10 cellular contexts compared by ENCODE assay signal in the genomic region with DNA sequence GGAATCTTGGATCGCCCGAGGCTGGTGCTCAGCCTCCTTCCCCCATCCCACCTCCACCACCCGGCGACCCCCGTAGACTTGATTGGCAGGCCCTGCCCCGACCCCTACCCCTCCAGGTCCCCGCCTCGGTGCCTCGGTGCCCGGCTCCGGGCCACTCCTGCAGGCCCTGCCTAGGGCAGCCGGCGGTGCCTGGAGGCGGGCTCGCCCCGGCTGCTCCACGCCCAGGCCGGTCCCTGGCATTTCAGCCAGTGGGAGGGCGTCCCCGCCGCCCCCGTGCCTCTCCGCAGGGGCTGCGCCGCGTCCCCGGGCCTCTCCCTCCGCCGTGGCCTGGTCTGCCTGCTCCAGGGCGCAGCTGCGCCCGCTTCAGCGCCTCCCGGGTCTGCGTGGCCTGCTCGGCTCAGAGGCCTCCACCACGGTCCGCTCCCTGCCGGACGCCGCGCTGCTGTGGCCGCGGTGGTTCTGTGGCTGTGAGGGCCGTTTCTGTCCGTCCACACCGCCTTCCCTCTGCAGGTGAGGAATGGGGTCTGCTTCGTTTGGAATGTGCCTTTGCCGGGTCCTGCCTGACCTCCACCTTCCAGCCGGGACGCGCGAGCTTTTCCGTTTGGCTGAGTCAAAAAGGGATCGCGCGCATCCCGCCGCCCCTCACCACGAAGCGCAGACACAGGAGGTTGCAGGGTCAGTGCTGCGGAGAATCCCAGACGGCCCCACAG. TPM values are rescaled to one million over a fixed set of nuclear protein-coding genes. Genes with fewer than 3 reads are reported as not detected.
A peak's percentile ranks its signal among the peaks of the same experiment; 100 is the strongest.
DNase-seq lines count a peak whose midpoint lies in the region; ATAC-seq and TF ChIP-seq lines count a peak whose summit lies in the region.
"Had no signal": no experiment of that assay in that cellular context is flagged by ENCODE, and none has a peak within 500 bp of the region (broad histone marks: within the 10 kb centered on the region; RNA-seq: fewer than 3 reads in every experiment).

No MANE protein-coding gene starts in this region.

- H3F3A ChIP-seq in neural cell (ENCODE audit: insufficient read depth, low read length, poor library complexity, severe bottlenecking): no peaks in the 10 kb centered on the region

- H3K36me3 Mint-ChIP-seq in WTC11: no peaks in the 10 kb centered on the region

- no peak overlapping the region for H3K9ac ChIP-seq in neural cell (ENCODE audit: low read length)

- peaks cover 15% of the 10 kb centered on the region for H3K4me1 Mint-ChIP-seq in WTC11

- no peaks in the 10 kb centered on the region for H3K9me3 Mint-ChIP-seq in WTC11
- H3K9me3 Mint-ChIP-seq: stimulated activated naive CD8-positive, alpha-beta T cell treated with anti-CD3 and anti-CD28 coated beads, Interleukin-15, Interleukin-2, amounts not matched to agents 100 ng/mL and 50 ng/mL, for 24 hours had no signal

- H3K36me3 ChIP-seq in neural cell (ENCODE audit: insufficient read depth, low read length) (no peaks in the 10 kb centered on the region), upper lobe of right lung (no peaks in the 10 kb centered on the region)
- H3K36me3 ChIP-seq: neutrophil had no signal

- POLR2A ChIA-PET in WTC11 (lab: Charles Lee): no interaction called here

- no peaks in the 10 kb centered on the region for H4K20me1 ChIP-seq in neural cell (ENCODE audit: insufficient read depth)

- intact Hi-C loops in Right ventricle myocardium superior (cut with DNase I): no loop called here
- intact Hi-C loops in upper lobe of right lung (cut with DNase I): no loop called here

- no peak for TF ChIP-seq EP300 in neural cell (conservative IDR thresholded peaks at IDR 0.05; ENCODE audit: poor library complexity, severe bottlenecking)

- peak overlapping the region; percentile 45 for H3K4me3 ChIP-seq in neural cell (ENCODE audit: low read length)
- peak overlapping the region; percentile 47 for H3K4me3 ChIP-seq in upper lobe of right lung

- no peak for TF ChIP-seq RAD21 in neural cell (conservative IDR thresholded peaks at IDR 0.05)

- no peaks in the 10 kb centered on the region for H3K9me3 ChIP-seq in neural cell (ENCODE audit: low read length)
- H3K9me3 ChIP-seq in upper lobe of right lung: no peaks in the 10 kb centered on the region
- H3K9me3 ChIP-seq: neutrophil had no signal

- H3K27me3 ChIP-seq in neural cell (ENCODE audit: insufficient read depth, low read depth, low read length) (peaks cover 46% of the 10 kb centered on the region), upper lobe of right lung (peaks cover 58% of the 10 kb centered on the region)

- ATAC-seq in WTC11: peak; percentile 47
- peak; percentile 88 for ATAC-seq in Right ventricle myocardium superior (ENCODE audit: poor library complexity)
- ATAC-seq in upper lobe of right lung: peak; percentile 62
- ATAC-seq in GM19395 (IDR thresholded peaks at IDR 0.05; ENCODE audit: unreplicated experiment): no peak
- no peak for ATAC-seq in GM18519 (IDR thresholded peaks at IDR 0.05; ENCODE audit: low FRiP score, unreplicated experiment)

- TF ChIP-seq CTCF in WTC11 (IDR thresholded peaks at IDR 0.05) (no peak), neural cell (IDR thresholded peaks at IDR 0.05; ENCODE audit: poor library complexity, severe bottlenecking) (no peak), upper lobe of right lung (IDR thresholded peaks at IDR 0.05) (no peak)

- H3K4me2 ChIP-seq in neural cell (ENCODE audit: low read length): no peak overlapping the region

- CTCF ChIA-PET in WTC11 (lab: Charles Lee): interaction anchor here (1.0 kb wide), 1 partner anchor 168 kb away, joined by 3 read pairs; no protein-coding TSS in a partner anchor

- H3K27me3 Mint-ChIP-seq in WTC11 (ENCODE audit: low read depth): peaks cover 16% of the 10 kb centered on the region

- no peak overlapping the region for H3K27ac ChIP-seq in neural cell (ENCODE audit: low read length)
- peak overlapping the region; percentile 51 for H3K27ac ChIP-seq in upper lobe of right lung
- H3K27ac ChIP-seq: neutrophil had no signal

- DNase-seq in WTC11 (ENCODE audit: low spot score) (peak; percentile 56), Right ventricle myocardium superior (peak; percentile 62), upper lobe of right lung (peak; percentile 66), DMS 273 (lab: John Stamatoyannopoulos, UW; ENCODE audit: unreplicated experiment) (no peak)
- DNase-seq: activated CD4-positive, alpha-beta T cell treated with anti-CD3 and anti-CD28 coated beads for 1 hour had no signal

- H3K4me1 ChIP-seq in upper lobe of right lung: no peaks in the 10 kb centered on the region

- H3K9me2 ChIP-seq in neural cell (ENCODE audit: insufficient read depth, low read length): no peaks in the 10 kb centered on the region

- H3K4me3 Mint-ChIP-seq in WTC11: peak overlapping the region; percentile 70
- H3K4me3 Mint-ChIP-seq: stimulated activated naive CD8-positive, alpha-beta T cell treated with anti-CD3 and anti-CD28 coated beads, Interleukin-15, Interleukin-2, amounts not matched to agents 100 ng/mL and 50 ng/mL, for 24 hours had no signal

- no peaks in the 10 kb centered on the region for H3K79me2 ChIP-seq in neural cell (replicated peaks; ENCODE audit: insufficient read depth, low read length)

- H2AFZ ChIP-seq in neural cell (ENCODE audit: low read depth, low read length): no peak overlapping the region

- no peak overlapping the region for H3K27ac Mint-ChIP-seq in WTC11
- H3K27ac Mint-ChIP-seq: stimulated activated naive CD8-positive, alpha-beta T cell treated with anti-CD3 and anti-CD28 coated beads, Interleukin-15, Interleukin-2, amounts not matched to agents 100 ng/mL and 50 ng/mL, for 24 hours had no signal

TF ChIP-seq in WTC11, 78 proteins besides CTCF, POLR2A, EP300 and RAD21 (continues in another document):
- TF ChIP-seq, protein P1, sequence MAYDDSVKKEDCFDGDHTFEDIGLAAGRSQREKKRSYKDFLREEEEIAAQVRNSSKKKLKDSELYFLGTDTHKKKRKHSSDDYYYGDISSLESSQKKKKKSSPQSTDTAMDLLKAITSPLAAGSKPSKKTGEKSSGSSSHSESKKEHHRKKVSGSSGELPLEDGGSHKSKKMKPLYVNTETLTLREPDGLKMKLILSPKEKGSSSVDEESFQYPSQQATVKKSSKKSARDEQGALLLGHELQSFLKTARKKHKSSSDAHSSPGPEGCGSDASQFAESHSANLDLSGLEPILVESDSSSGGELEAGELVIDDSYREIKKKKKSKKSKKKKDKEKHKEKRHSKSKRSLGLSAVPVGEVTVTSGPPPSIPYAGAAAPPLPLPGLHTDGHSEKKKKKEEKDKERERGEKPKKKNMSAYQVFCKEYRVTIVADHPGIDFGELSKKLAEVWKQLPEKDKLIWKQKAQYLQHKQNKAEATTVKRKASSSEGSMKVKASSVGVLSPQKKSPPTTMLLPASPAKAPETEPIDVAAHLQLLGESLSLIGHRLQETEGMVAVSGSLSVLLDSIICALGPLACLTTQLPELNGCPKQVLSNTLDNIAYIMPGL (CRISPR knock-in tag; IDR thresholded peaks at IDR 0.05): peak; percentile 61; the same call in 1 of the 2 replicates
- TF ChIP-seq, protein P2, sequence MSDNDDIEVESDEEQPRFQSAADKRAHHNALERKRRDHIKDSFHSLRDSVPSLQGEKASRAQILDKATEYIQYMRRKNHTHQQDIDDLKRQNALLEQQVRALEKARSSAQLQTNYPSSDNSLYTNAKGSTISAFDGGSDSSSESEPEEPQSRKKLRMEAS (CRISPR knock-in tag; IDR thresholded peaks at IDR 0.05): no peak

TF ChIP-seq in neural cell, 6 proteins besides CTCF, POLR2A, EP300 and RAD21:
- TF ChIP-seq EZH2 (IDR thresholded peaks at IDR 0.05; ENCODE audit: borderline replicate concordance, insufficient read depth, low read length, poor library complexity, severe bottlenecking): no peak
- no peak for TF ChIP-seq POLR2AphosphoS5 (IDR thresholded peaks at IDR 0.05)
- no peak for TF ChIP-seq MXI1 (conservative IDR thresholded peaks at IDR 0.05; ENCODE audit: poor library complexity, severe bottlenecking)
- TF ChIP-seq, protein P3, sequence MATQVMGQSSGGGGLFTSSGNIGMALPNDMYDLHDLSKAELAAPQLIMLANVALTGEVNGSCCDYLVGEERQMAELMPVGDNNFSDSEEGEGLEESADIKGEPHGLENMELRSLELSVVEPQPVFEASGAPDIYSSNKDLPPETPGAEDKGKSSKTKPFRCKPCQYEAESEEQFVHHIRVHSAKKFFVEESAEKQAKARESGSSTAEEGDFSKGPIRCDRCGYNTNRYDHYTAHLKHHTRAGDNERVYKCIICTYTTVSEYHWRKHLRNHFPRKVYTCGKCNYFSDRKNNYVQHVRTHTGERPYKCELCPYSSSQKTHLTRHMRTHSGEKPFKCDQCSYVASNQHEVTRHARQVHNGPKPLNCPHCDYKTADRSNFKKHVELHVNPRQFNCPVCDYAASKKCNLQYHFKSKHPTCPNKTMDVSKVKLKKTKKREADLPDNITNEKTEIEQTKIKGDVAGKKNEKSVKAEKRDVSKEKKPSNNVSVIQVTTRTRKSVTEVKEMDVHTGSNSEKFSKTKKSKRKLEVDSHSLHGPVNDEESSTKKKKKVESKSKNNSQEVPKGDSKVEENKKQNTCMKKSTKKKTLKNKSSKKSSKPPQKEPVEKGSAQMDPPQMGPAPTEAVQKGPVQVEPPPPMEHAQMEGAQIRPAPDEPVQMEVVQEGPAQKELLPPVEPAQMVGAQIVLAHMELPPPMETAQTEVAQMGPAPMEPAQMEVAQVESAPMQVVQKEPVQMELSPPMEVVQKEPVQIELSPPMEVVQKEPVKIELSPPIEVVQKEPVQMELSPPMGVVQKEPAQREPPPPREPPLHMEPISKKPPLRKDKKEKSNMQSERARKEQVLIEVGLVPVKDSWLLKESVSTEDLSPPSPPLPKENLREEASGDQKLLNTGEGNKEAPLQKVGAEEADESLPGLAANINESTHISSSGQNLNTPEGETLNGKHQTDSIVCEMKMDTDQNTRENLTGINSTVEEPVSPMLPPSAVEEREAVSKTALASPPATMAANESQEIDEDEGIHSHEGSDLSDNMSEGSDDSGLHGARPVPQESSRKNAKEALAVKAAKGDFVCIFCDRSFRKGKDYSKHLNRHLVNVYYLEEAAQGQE (IDR thresholded peaks at IDR 0.05; ENCODE audit: borderline replicate concordance): no peak
- no peak for TF ChIP-seq TAF1 (IDR thresholded peaks at IDR 0.05; ENCODE audit: low read depth)
- TF ChIP-seq SMC3 (conservative IDR thresholded peaks at IDR 0.05; ENCODE audit: poor library complexity): no peak

RNA-seq across cellular contexts. Expression of a gene that starts 48.3 kb away (rescaled TPM):
- total RNA-seq in WTC11 (2021): 7.0 to 9.0 TPM (median 7.6 TPM) in 3 replicates
- total RNA-seq in Right ventricle myocardium superior: 15.8 TPM
- polyA plus RNA-seq in neural cell: not detected in 2 replicates
- not detected in 2 replicates for polyA minus RNA-seq in neural cell
- total RNA-seq in upper lobe of right lung: not detected

Comparison
In these comparisons a context has a peak if more than half of its experiments do, and no peak if none do; other contexts are left out.
1. ATAC-seq: peak in WTC11 (single experiment), Right ventricle myocardium superior (single experiment) and upper lobe of right lung (single experiment); none in GM19395 (single experiment) and GM18519 (single experiment).